In the genomic region with DNA sequence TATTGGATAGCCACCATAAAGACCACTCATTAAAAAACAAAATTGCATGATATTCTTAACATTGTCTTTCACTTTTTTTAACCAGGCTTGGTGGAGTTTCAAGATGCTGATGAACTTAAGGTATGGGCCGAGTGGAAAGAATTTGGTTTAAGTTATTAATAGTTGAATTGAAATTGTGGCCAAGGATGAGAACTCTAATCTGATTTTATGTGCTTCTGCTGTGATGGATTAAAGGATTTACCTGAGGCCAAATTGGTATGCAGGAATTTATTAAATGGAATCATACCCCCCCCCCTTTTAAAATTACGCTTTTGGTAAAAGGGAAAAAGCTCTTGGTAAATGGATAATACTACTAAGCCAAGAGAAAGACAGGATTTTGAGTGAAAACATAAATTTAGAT, we compare ENCODE assay signal across 11 cellular contexts. TPM values are rescaled to one million over a fixed set of nuclear protein-coding genes. Genes with fewer than 3 reads are reported as not detected.
DNase-seq lines count a peak whose midpoint lies in the region; ATAC-seq and TF ChIP-seq lines count a peak whose summit lies in the region.
"Had no signal": no experiment of that assay in that cellular context is flagged by ENCODE, and none has a peak within 500 bp of the region (broad histone marks: within the 10 kb centered on the region; RNA-seq: fewer than 3 reads in every experiment).

No MANE protein-coding gene starts in this region.

- H3K27ac Mint-ChIP-seq in T-helper 17 cell: no peak overlapping the region

- H3K27me3 ChIP-seq in left ventricle myocardium inferior (ENCODE audit: low read depth): no peaks in the 10 kb centered on the region
- H3K27me3 ChIP-seq in fibroblast of lung (ENCODE audit: control insufficient read depth, insufficient read depth, low read length): no peaks in the 10 kb centered on the region
- H3K27me3 ChIP-seq in uterus: no peaks in the 10 kb centered on the region
- H3K27me3 ChIP-seq in spleen (replicated peaks in 1 of 7): no peaks in the 10 kb centered on the region
- no peaks in the 10 kb centered on the region for H3K27me3 ChIP-seq in upper lobe of right lung

- H3K9me3 ChIP-seq in left ventricle myocardium inferior (replicated peaks) (no peaks in the 10 kb centered on the region), T-helper 17 cell (ENCODE audit: control insufficient read depth, low read length, poor library complexity, severe bottlenecking) (no peaks in the 10 kb centered on the region), fibroblast of lung (ENCODE audit: control insufficient read depth, insufficient read depth, low read depth, low read length) (no peaks in the 10 kb centered on the region), uterus (no peaks in the 10 kb centered on the region), spleen (no peaks in the 10 kb centered on the region), upper lobe of right lung (no peaks in the 10 kb centered on the region)

- no peaks in the 10 kb centered on the region for H3K27me3 Mint-ChIP-seq in T-helper 17 cell
- H3K27me3 Mint-ChIP-seq: CD4-positive, alpha-beta memory T cell had no signal

- H3K27ac ChIP-seq in left ventricle myocardium inferior (replicated peaks): peak overlapping the region; percentile 97
- peak overlapping the region; percentile 97 for H3K27ac ChIP-seq in fibroblast of lung (ENCODE audit: insufficient read depth, low read length)
- peak overlapping the region; percentile 97 to 98 for H3K27ac ChIP-seq in uterus
- peak overlapping the region in 1 of 8 donors; percentile 90 for H3K27ac ChIP-seq in spleen
- H3K27ac ChIP-seq in upper lobe of right lung: no peak overlapping the region

- H3K4me3 Mint-ChIP-seq in T-helper 17 cell: peak overlapping the region; percentile 12

- WGBS in spleen, 5 donors: 60 to 89% (median 84%) methylated on average over 2 of the region's 2 CpGs

- DNase-seq in left ventricle myocardium inferior (no peak), Right ventricle myocardium superior (no peak), T-helper 17 cell (no peak), fibroblast of lung (ENCODE audit: low read depth in 2 of 2) (peak in 1 of 2 donors; percentile 34), uterus (no peak), spleen (no peak), upper lobe of right lung (no peak)
- DNase-seq: activated naive CD4-positive, alpha-beta T cell; CD4-positive, alpha-beta memory T cell; T1000 had no signal

- H3K36me3 Mint-ChIP-seq in T-helper 17 cell (ENCODE audit: low read depth): peaks cover 2% of the 10 kb centered on the region

- H2AFZ ChIP-seq in fibroblast of lung (ENCODE audit: low read length): no peak overlapping the region

- TF ChIP-seq CTCF in left ventricle myocardium inferior (IDR thresholded peaks at IDR 0.05; ENCODE audit: borderline replicate concordance) (no peak), fibroblast of lung (conservative IDR thresholded peaks at IDR 0.05 in 1 of 2, IDR thresholded peaks at IDR 0.05 in 1 of 2; ENCODE audit: low read depth in 1 of 2, low read length in 2 of 2) (no peak), uterus (IDR thresholded peaks at IDR 0.05) (no peak), spleen (IDR thresholded peaks at IDR 0.05 in 8 of 11, conservative IDR thresholded peaks at IDR 0.05 in 3 of 11) (no peak), upper lobe of right lung (IDR thresholded peaks at IDR 0.05) (no peak)

- intact Hi-C loops in left ventricle myocardium inferior (cut with micrococcal nuclease) (loop anchor here (5.0 to 10.0 kb wide), 3 partner anchors 158 to 294 kb away; partner anchors contain the start of gene HYCC1), Right ventricle myocardium superior (cut with DNase I) (loop anchor here (5.0 kb wide), 1 partner anchor 156 kb away; the partner anchor contains the start of gene HYCC1), uterus (cut with DNase I; ENCODE audit: low total_unique reads) (no loop called here), spleen (cut with DNase I; ENCODE audit: low total_unique reads) (no loop called here), upper lobe of right lung (cut with DNase I) (no loop called here)

- H3K4me3 ChIP-seq in left ventricle myocardium inferior (no peak overlapping the region), fibroblast of lung (replicated peaks in 1 of 4; ENCODE audit: control extremely low read depth in 1 of 4, insufficient read depth in 1 of 4, low read depth in 3 of 4, low read length in 4 of 4) (peak overlapping the region in 3 of 4 experiments; percentile 1 to 71 (median 52)), uterus (no peak overlapping the region), spleen (no peak overlapping the region), upper lobe of right lung (no peak overlapping the region)

- peak overlapping the region; percentile 9 for H3K4me2 ChIP-seq in fibroblast of lung (ENCODE audit: extremely low read depth, insufficient read depth, low read length)

- peaks cover 10% of the 10 kb centered on the region for H3K79me2 ChIP-seq in fibroblast of lung (ENCODE audit: control insufficient read depth, insufficient read depth, low read length)

- peaks cover 6% of the 10 kb centered on the region for H3K4me1 Mint-ChIP-seq in T-helper 17 cell

- H3K9ac ChIP-seq in fibroblast of lung (ENCODE audit: insufficient read depth, low read length): no peak overlapping the region

- ATAC-seq in Right ventricle myocardium superior (ENCODE audit: poor library complexity) (no peak), T-helper 17 cell (no peak), GM21367 (IDR thresholded peaks at IDR 0.05; ENCODE audit: unreplicated experiment) (no peak), upper lobe of right lung (no peak)

- no peaks in the 10 kb centered on the region for H4K20me1 ChIP-seq in fibroblast of lung (ENCODE audit: control insufficient read depth, extremely low read depth, insufficient read depth, low read length)

- peaks cover 39% of the 10 kb centered on the region for H3K36me3 ChIP-seq in left ventricle myocardium inferior
- no peaks in the 10 kb centered on the region for H3K36me3 ChIP-seq in fibroblast of lung (ENCODE audit: control insufficient read depth, insufficient read depth, low read length)
- H3K36me3 ChIP-seq in uterus: no peaks in the 10 kb centered on the region
- peaks cover 0 to 42% (median 4%) of the 10 kb centered on the region in 6 donors for H3K36me3 ChIP-seq in spleen
- H3K36me3 ChIP-seq in upper lobe of right lung: peaks cover 13% of the 10 kb centered on the region

- peaks cover 69% of the 10 kb centered on the region for H3K4me1 ChIP-seq in left ventricle myocardium inferior
- H3K4me1 ChIP-seq in fibroblast of lung (ENCODE audit: control insufficient read depth, extremely low read depth, insufficient read depth, low read length): peaks cover 12% of the 10 kb centered on the region
- H3K4me1 ChIP-seq in uterus: no peaks in the 10 kb centered on the region
- H3K4me1 ChIP-seq in spleen: peaks cover 0 to 33% (median 24%) of the 10 kb centered on the region in 6 donors
- peaks cover 32% of the 10 kb centered on the region for H3K4me1 ChIP-seq in upper lobe of right lung

- no peak for TF ChIP-seq POLR2A in uterus (IDR thresholded peaks at IDR 0.05)
- TF ChIP-seq POLR2A in spleen (IDR thresholded peaks at IDR 0.05): no peak

RNA-seq across cellular contexts. Expression of gene TOMM7, which starts 33.8 kb away (rescaled TPM):
- total RNA-seq in left ventricle myocardium inferior (563 TPM), Right ventricle myocardium superior (634 TPM), T-helper 17 cell (100 to 1,000 TPM; 425 to 606 TPM), fibroblast of lung (239 and 377 TPM in 2 replicates), uterus (100 to 1,000 TPM in 3 of 4 donors, 10 to 100 TPM in 1; 73.0 to 411 (median 210) TPM), spleen (100 to 1,000 TPM in 6 of 7 donors, 10 to 100 TPM in 1; 85.4 to 352 (median 235) TPM), upper lobe of right lung (361 TPM)
- polyA plus RNA-seq in fibroblast of lung (275 and 279 TPM in 2 replicates), spleen (100 to 1,000 TPM; 456 to 524 (median 482) TPM)
- polyA plus RNA-seq in fibroblast of lung (2012): 1,049 and 1,092 TPM in 2 replicates
- 64.5 and 67.3 TPM in 2 replicates for polyA minus RNA-seq in fibroblast of lung (ENCODE audit: low replicate concordance)

Comparison
In these comparisons a context has a peak if more than half of its experiments do, and no peak if none do; other contexts are left out.
1. H3K4me3 ChIP-seq: peak in fibroblast of lung (3 of 4); none in left ventricle myocardium inferior (single experiment), uterus (0 of 2), spleen (0 of 8) and upper lobe of right lung (single experiment).
2. intact Hi-C loops: an anchor here in left ventricle myocardium inferior (5.0 to 10.0 kb wide) and Right ventricle myocardium superior (5.0 kb wide); none called in uterus, spleen and upper lobe of right lung.